Comparison of ENCODE assay signal across 8 cellular contexts in genomic region chr12:12901158-12901791, GRCh38. TPM values are rescaled to one million over a fixed set of nuclear protein-coding genes. Genes with fewer than 3 reads are reported as not detected.
DNase-seq lines count a peak whose midpoint lies in the region; ATAC-seq and TF ChIP-seq lines count a peak whose summit lies in the region.

No MANE protein-coding gene starts in this region.

- peak overlapping the region in 1 of 4 donors; percentile 27 for H3K4me3 ChIP-seq in Peyer's patch

- DNase-seq in GM04504 (ENCODE audit: low read depth) = peak; percentile 89
- peak in 1 of 3 donors; percentile 78 for DNase-seq in Peyer's patch
- DNase-seq in fibroblast of gingiva (ENCODE audit: low read depth) = peak; percentile 77
- DNase-seq in putamen (ENCODE audit: low spot score) = peak; percentile 65
- no peak for DNase-seq in DMS 273 treated with DMSO at 0.1 percent for 48 hours (lab: John Stamatoyannopoulos, UW)
- no peak for DNase-seq in cerebellum (ENCODE audit: low spot score)
- no peak for DNase-seq in inferior parietal cortex (ENCODE audit: extremely low spot score)

- peak overlapping the region in 3 of 4 donors; percentile 14 to 90 (median 64) for H3K27ac ChIP-seq in Peyer's patch

- H3K36me3 ChIP-seq in Peyer's patch = no peaks in the 10 kb centered on the region

- no peaks in the 10 kb centered on the region for H3K9me3 ChIP-seq in Peyer's patch

- peak in 1 of 2 donors; percentile 49 for TF ChIP-seq POLR2A in Peyer's patch (IDR thresholded peaks at IDR 0.05)

- ATAC-seq in HG03196 (IDR thresholded peaks at IDR 0.05; ENCODE audit: unreplicated experiment) = no peak

- no peaks in the 10 kb centered on the region for H3K27me3 ChIP-seq in Peyer's patch

- peaks cover 0 to 32% (median 1%) of the 10 kb centered on the region in 4 donors for H3K4me1 ChIP-seq in Peyer's patch

- TF ChIP-seq CTCF in Peyer's patch (IDR thresholded peaks at IDR 0.05) = no peak

RNA-seq across cellular contexts. Expression of gene GPRC5A, which starts 9.9 kb away (rescaled TPM):
- total RNA-seq in Peyer's patch (100 to 1,000 TPM in 1 of 4 donors, 10 to 100 TPM in 3; 16.5 to 106 (median 91.1) TPM), cerebellum (0.36 TPM)

RNA-seq across cellular contexts. Expression of gene GPRC5D, which starts 50.7 kb away (rescaled TPM):
- total RNA-seq in Peyer's patch = 1 to 10 TPM in 1 of 4 donors, not detected in 3; 1.3 TPM
- not detected for total RNA-seq in cerebellum

Comparison
In these comparisons a context has a peak if more than half of its experiments do, and no peak if none do; other contexts are left out.
1. DNase-seq: peak in GM04504 (single experiment), fibroblast of gingiva (single experiment) and putamen (single experiment); none in DMS 273 treated with DMSO at 0.1 percent for 48 hours (single experiment), cerebellum (single experiment) and inferior parietal cortex (single experiment).
2. RNA of gene GPRC5A, which starts 9.9 kb away (total RNA-seq): 16.5 to 106 TPM in Peyer's patch; 0.36 TPM in cerebellum (single experiment); every median in the first group is over 10 times any median in the second.